In the genomic region with DNA sequence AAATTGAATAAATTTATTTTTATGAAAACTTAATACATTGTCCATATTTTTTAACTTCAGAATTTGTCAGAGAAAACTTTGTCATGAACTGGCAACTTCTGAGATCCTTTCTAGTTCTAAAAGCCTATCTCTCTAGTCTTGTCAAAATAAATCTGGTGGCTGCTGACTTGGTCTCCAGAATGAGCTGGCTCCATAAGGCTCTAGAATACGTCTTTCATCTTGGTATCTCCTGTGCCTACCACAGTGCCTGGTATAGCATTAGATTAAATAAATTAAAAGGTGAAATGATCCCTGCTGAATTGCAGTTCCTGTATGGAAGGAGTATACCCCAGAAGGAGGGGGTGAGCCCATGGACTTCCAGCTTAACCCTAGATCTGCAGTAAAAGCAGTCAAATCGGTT, we compare ENCODE assay signal across 1 cellular context.
"Had no signal": no experiment of that assay in that cellular context is flagged by ENCODE, and none has a peak within 500 bp of the region (broad histone marks: within the 10 kb centered on the region; RNA-seq: fewer than 3 reads in every experiment).

No MANE protein-coding gene starts in this region.

- H3K4me3 ChIP-seq: MG63 had no signal
